In genomic region chrX:45806410-45807121, GRCh38 we compare ENCODE assay signal across 8 cellular contexts.
DNase-seq lines count a peak whose midpoint lies in the region; ATAC-seq and TF ChIP-seq lines count a peak whose summit lies in the region.

No MANE protein-coding gene starts in this region.

- no peaks in the 10 kb centered on the region for H3K4me1 ChIP-seq in right atrium auricular region

- no peaks in the 10 kb centered on the region for H3K36me3 ChIP-seq in right atrium auricular region

- H3K4me3 ChIP-seq in right atrium auricular region = peak overlapping the region; percentile 8 to 18

- no peaks in the 10 kb centered on the region for H3K9me3 ChIP-seq in right atrium auricular region

- peak; percentile 65 for DNase-seq in stimulated activated CD4-positive, alpha-beta T cell treated with anti-CD3 and anti-CD28 coated beads, Interleukin-1b, Interleukin-23, amount 100 ng/mL, for 48 hours
- DNase-seq in stimulated activated CD4-positive, alpha-beta T cell treated with anti-CD3 and anti-CD28 coated beads, Interleukin-2, amount 100 ng/mL, for 48 hours = no peak
- peak; percentile 11 for DNase-seq in activated T-helper 1 cell treated with Interleukin-2 at 50 U/mL for 16 hours (ENCODE audit: low read depth)
- no peak for DNase-seq in right atrium auricular region (ENCODE audit: low spot score)
- DNase-seq in stimulated activated naive CD4-positive, alpha-beta T cell treated with Interleukin-2 at 50 U/mL for 16 hours (lab: John Stamatoyannopoulos, UW) = peak; percentile 27
- DNase-seq in cortex of kidney (lab: John Stamatoyannopoulos, UW) = no peak
- DNase-seq in Kasumi-1 (lab: John Stamatoyannopoulos, UW) = no peak

- peak; percentile 62 for ATAC-seq in HG03521 (IDR thresholded peaks at IDR 0.05; ENCODE audit: unreplicated experiment)

- TF ChIP-seq CTCF in right atrium auricular region (IDR thresholded peaks at IDR 0.05) = no peak

- H3K27me3 ChIP-seq in right atrium auricular region = peaks cover 0 to 2% of the 10 kb centered on the region in 2 donors

- peak overlapping the region in 1 of 2 donors; percentile 5 for H3K27ac ChIP-seq in right atrium auricular region

Comparison
In these comparisons a context has a peak if more than half of its experiments do, and no peak if none do; other contexts are left out.
1. DNase-seq: peak in stimulated activated CD4-positive, alpha-beta T cell treated with anti-CD3 and anti-CD28 coated beads, Interleukin-1b, Interleukin-23, amount 100 ng/mL, for 48 hours (single experiment), activated T-helper 1 cell treated with Interleukin-2 at 50 U/mL for 16 hours (single experiment) and stimulated activated naive CD4-positive, alpha-beta T cell treated with Interleukin-2 at 50 U/mL for 16 hours (single experiment); none in stimulated activated CD4-positive, alpha-beta T cell treated with anti-CD3 and anti-CD28 coated beads, Interleukin-2, amount 100 ng/mL, for 48 hours (0 of 2), right atrium auricular region (single experiment), cortex of kidney (single experiment) and Kasumi-1 (0 of 2).